ENCODE assay signal across 15 cellular contexts in the genomic region with DNA sequence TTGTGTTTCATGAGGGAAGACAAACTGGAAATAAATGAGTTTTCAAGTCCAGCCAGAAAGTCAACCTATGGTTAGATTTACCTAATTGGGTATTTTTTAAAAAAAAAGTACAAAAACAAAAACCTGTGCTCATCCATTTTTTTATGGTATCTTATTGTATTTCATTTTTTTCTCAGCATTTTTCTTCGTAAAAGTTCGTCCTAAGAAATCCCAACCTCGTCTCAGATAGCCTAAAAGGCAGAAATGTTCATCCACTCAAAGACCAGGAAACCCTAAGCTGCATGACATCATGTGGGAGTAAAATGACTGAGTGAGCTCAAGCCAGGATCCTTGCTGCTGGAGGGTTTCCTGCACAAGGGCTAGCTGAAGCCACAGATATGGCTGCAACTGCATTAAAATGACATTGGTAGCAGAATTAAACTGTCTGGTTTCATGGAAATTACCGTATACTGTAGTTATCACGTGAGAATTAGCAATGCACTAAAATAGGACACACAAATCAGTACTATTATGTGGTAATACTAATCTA.
"Had no signal": no experiment of that assay in that cellular context is flagged by ENCODE, and none has a peak within 500 bp of the region (broad histone marks: within the 10 kb centered on the region; RNA-seq: fewer than 3 reads in every experiment).

No MANE protein-coding gene starts in this region.

- H3K4me3 ChIP-seq: adrenal gland, gastrocnemius medialis, heart right ventricle, left lung had no signal

- H3K36me3 ChIP-seq: adrenal gland, gastrocnemius medialis, left lung had no signal

- H3K27me3 ChIP-seq: adrenal gland, gastrocnemius medialis, heart right ventricle, left lung had no signal

- H3K9me3 ChIP-seq: adrenal gland, gastrocnemius medialis, heart right ventricle, left lung had no signal

- H3K27ac ChIP-seq: adrenal gland, gastrocnemius medialis, left lung had no signal

- DNase-seq: activated CD4-positive, alpha-beta T cell treated with anti-CD3 and anti-CD28 coated beads for 4 hours; activated CD8-positive, alpha-beta T cell treated with anti-CD3 and anti-CD28 coated beads for 36 hours; activated effector memory CD4-positive, alpha-beta T cell treated with anti-CD3 and anti-CD28 coated beads, Interleukin-2, amount 50 U/mL, for 16 hours; activated T-cell treated with anti-CD3 and anti-CD28 coated beads, Interleukin-2, amount 50 U/mL, for 4 hours; adrenal gland; gastrocnemius medialis; heart right ventricle; left lung; nucleus accumbens; posterior cingulate gyrus; retina; stimulated activated CD4-positive, alpha-beta T cell treated with anti-CD3 and anti-CD28 coated beads, Interleukin-2, amount 100 ng/mL, for 48 hours; stimulated activated naive CD4-positive, alpha-beta T cell; trophoblast cell had no signal

- ATAC-seq: activated CD8-positive, alpha-beta T cell treated with anti-CD3 and anti-CD28 coated beads for 36 hours; activated T-cell treated with anti-CD3 and anti-CD28 coated beads, Interleukin-2, amount 50 U/mL, for 4 hours; gastrocnemius medialis; left lung; natural killer cell treated with Interleukin-12 subunit alpha and Interleukin-12 subunit beta and Interleukin-15 and Interleukin-18, amount 100 ng/mL, for 72 hours had no signal
